ENCODE assay signal across 18 cellular contexts in genomic region chr10:104796817-104797216, GRCh38.
A peak's percentile ranks its signal among the peaks of the same experiment; 100 is the strongest.
DNase-seq lines count a peak whose midpoint lies in the region; ATAC-seq and TF ChIP-seq lines count a peak whose summit lies in the region.
"Had no signal": no experiment of that assay in that cellular context is flagged by ENCODE, and none has a peak within 500 bp of the region (broad histone marks: within the 10 kb centered on the region; RNA-seq: fewer than 3 reads in every experiment).

No MANE protein-coding gene starts in this region.

- H3K27me3 ChIP-seq in HCT116 (ENCODE audit: insufficient read depth, low read length) (peaks cover 64% of the 10 kb centered on the region), esophagus muscularis mucosa (no peaks in the 10 kb centered on the region)
- H3K27me3 ChIP-seq: BLaER1 had no signal

- BruUV-seq in HCT116 (replicated peaks; lab: Mats Ljungman, UMichigan): no TSS peak

- POLR2A ChIA-PET in HCT116 (lab: Charles Lee): no interaction called here

- no peak overlapping the region for H3K27ac ChIP-seq in HCT116 (ENCODE audit: low read depth, low read length)
- no peak overlapping the region for H3K27ac ChIP-seq in coronary artery
- no peak overlapping the region for H3K27ac ChIP-seq in esophagus muscularis mucosa (replicated peaks in 1 of 4)
- H3K27ac ChIP-seq: 22Rv1, BLaER1, C4-2B, GM23248 had no signal

- no peak overlapping the region for H3K4me2 ChIP-seq in HCT116 (ENCODE audit: low read length)
- H3K4me2 ChIP-seq: BLaER1 had no signal

- H3K9me3 ChIP-seq in HCT116 (ENCODE audit: control insufficient read depth in 1 of 2, insufficient read depth in 1 of 2, low read depth in 1 of 2, low read length in 2 of 2) (no peaks in the 10 kb centered on the region), esophagus muscularis mucosa (peaks cover 0 to 4% (median 0%) of the 10 kb centered on the region in 4 donors)
- H3K9me3 ChIP-seq: BLaER1, Caco-2 had no signal

- H3K36me3 ChIP-seq in HCT116 (ENCODE audit: control insufficient read depth in 1 of 2, insufficient read depth in 2 of 2, low read length in 2 of 2) (no peaks in the 10 kb centered on the region), esophagus muscularis mucosa (no peaks in the 10 kb centered on the region)
- H3K36me3 ChIP-seq: BLaER1 had no signal

- no peaks in the 10 kb centered on the region for H3K9me2 ChIP-seq in HCT116 (ENCODE audit: insufficient read depth)

- H3K4me1 ChIP-seq in HCT116 (ENCODE audit: control insufficient read depth in 1 of 2, insufficient read depth in 2 of 2, low read length in 2 of 2): no peaks in the 10 kb centered on the region
- no peaks in the 10 kb centered on the region for H3K4me1 ChIP-seq in esophagus muscularis mucosa
- H3K4me1 ChIP-seq: BLaER1, Caco-2 had no signal

- no peak overlapping the region for H2AFZ ChIP-seq in HCT116 (ENCODE audit: low read depth, low read length, poor library complexity, severe bottlenecking)
- H2AFZ ChIP-seq: GM23248 had no signal

- CTCF ChIA-PET in HCT116 (lab: Charles Lee): interaction anchor here (0.8 to 1.0 kb wide), 2 partner anchors 10 to 15 kb away, joined by 3 read pairs; no protein-coding TSS in a partner anchor

- no peaks in the 10 kb centered on the region for H3K79me2 ChIP-seq in HCT116 (ENCODE audit: insufficient read depth, low read length)

- TF ChIP-seq EP300 in esophagus muscularis mucosa (IDR thresholded peaks at IDR 0.05): no peak

- no peaks in the 10 kb centered on the region for H4K20me1 ChIP-seq in HCT116 (ENCODE audit: insufficient read depth)
- H4K20me1 ChIP-seq: BLaER1 had no signal

- WGBS in esophagus muscularis mucosa: 71% methylated on average over 2 of the region's 2 CpGs

- TF ChIP-seq CTCF in HCT116 (IDR thresholded peaks at IDR 0.05 in 2 of 3, conservative IDR thresholded peaks at IDR 0.05 in 1 of 3; ENCODE audit: borderline replicate concordance in 1 of 3, insufficient read depth in 1 of 3, low read depth in 2 of 3, low read length in 2 of 3) (no peak), coronary artery (IDR thresholded peaks at IDR 0.05) (no peak), esophagus muscularis mucosa (IDR thresholded peaks at IDR 0.05) (no peak)

- intact Hi-C loops in HCT116 (cut with micrococcal nuclease) (no loop called here), esophagus muscularis mucosa (cut with DNase I) (no loop called here)

- no peak for TF ChIP-seq RAD21 in HCT116 (IDR thresholded peaks at IDR 0.05; ENCODE audit: low read depth)

- RAD21 ChIA-PET in HCT116 (lab: Charles Lee; ENCODE audit: low non-redundant PET in 1 of 2, low total read pairs in 2 of 2, uncharacterized antibody in 2 of 2, unreplicated experiment in 2 of 2): no interaction called here

- DNase-seq in NCI-H1417 (lab: John Stamatoyannopoulos, UW) (peak in 2 of 3 experiments; percentile 13 to 52), NCI-H1417 treated with DMSO at 0.1 percent for 48 hours (lab: John Stamatoyannopoulos, UW) (no peak), HCT116 (ENCODE audit: low read depth, low spot score) (no peak), NCI-H774 (lab: John Stamatoyannopoulos, UW) (peak; percentile 4), coronary artery (ENCODE audit: low spot score) (no peak), esophagus muscularis mucosa (ENCODE audit: extremely low spot score) (no peak)
- DNase-seq: Caco-2; CD4-positive, CD25-positive, alpha-beta regulatory T cell; CD8-positive, alpha-beta T cell; DMS153; GF-D8; GM23248; H9; HFFc6 had no signal

- no peak overlapping the region for H3K9ac ChIP-seq in HCT116 (ENCODE audit: low read length)
- H3K9ac ChIP-seq: BLaER1, GM23248 had no signal

- no peak for ATAC-seq in HCT116
- ATAC-seq in GM21367 (IDR thresholded peaks at IDR 0.05; ENCODE audit: unreplicated experiment): no peak
- ATAC-seq: CD8-positive, alpha-beta T cell had no signal

- TF ChIP-seq POLR2A in HCT116 (IDR thresholded peaks at IDR 0.05; ENCODE audit: borderline replicate concordance, extremely low read depth, insufficient read depth, insufficient read length) (no peak), esophagus muscularis mucosa (IDR thresholded peaks at IDR 0.05; ENCODE audit: low read depth) (no peak)

- no peak overlapping the region for H3K4me3 ChIP-seq in HCT116 (replicated peaks in 1 of 2; ENCODE audit: low read depth in 1 of 2, low read length in 2 of 2)
- no peak overlapping the region for H3K4me3 ChIP-seq in coronary artery
- H3K4me3 ChIP-seq in esophagus muscularis mucosa: no peak overlapping the region
- H3K4me3 ChIP-seq: BLaER1, GM23248 had no signal

TF ChIP-seq in HCT116, 20 proteins besides CTCF, POLR2A, EP300 and RAD21:
- no peak for TF ChIP-seq ATF3 (IDR thresholded peaks at IDR 0.05)
- TF ChIP-seq ELF1 (IDR thresholded peaks at IDR 0.05; ENCODE audit: borderline replicate concordance, low read depth): no peak
- 0 out of 2 replicates have a peak, but pooled peaks have one; percentile 55 for TF ChIP-seq EZH2 (IDR thresholded peaks at IDR 0.05)
- no peak for TF ChIP-seq JUND (IDR thresholded peaks at IDR 0.05)

Comparison
In these comparisons a context has a peak if more than half of its experiments do, and no peak if none do; other contexts are left out.
1. DNase-seq: peak in NCI-H1417 (2 of 3) and NCI-H774 (single experiment); none in NCI-H1417 treated with DMSO at 0.1 percent for 48 hours (single experiment), HCT116 (single experiment), coronary artery (single experiment) and esophagus muscularis mucosa (single experiment).